21 cellular contexts compared by ENCODE assay signal in the genomic region with DNA sequence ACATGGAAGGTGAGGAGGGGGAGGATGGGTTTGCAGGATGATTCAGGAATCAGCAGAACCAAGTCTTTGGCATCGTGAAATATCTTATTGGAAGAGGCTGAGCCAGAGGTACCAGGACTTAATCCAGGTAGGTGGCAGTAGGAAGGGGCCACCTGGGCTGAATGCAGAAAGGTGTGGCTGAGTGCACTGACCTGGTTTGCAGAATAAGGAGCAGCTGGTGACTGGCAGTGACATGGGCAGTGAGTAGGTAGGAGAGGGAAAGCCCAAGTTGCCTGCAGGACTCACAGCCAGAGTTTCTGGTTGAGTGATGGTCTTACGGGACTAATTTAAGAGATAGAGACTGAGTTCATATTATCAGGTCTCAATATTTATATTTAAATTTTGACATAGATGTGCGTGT. TPM values are rescaled to one million over a fixed set of nuclear protein-coding genes. Genes with fewer than 3 reads are reported as not detected.
DNase-seq lines count a peak whose midpoint lies in the region; ATAC-seq, FAIRE-seq and TF ChIP-seq lines count a peak whose summit lies in the region.
"Had no signal": no experiment of that assay in that cellular context is flagged by ENCODE, and none has a peak within 500 bp of the region (broad histone marks: within the 10 kb centered on the region; RNA-seq: fewer than 3 reads in every experiment).

No MANE protein-coding gene starts in this region.

- H3K36me3 ChIP-seq in colonic mucosa (no peaks in the 10 kb centered on the region), small intestine (ENCODE audit: control insufficient read depth in 2 of 2, insufficient read depth in 2 of 2, low read length in 2 of 2) (no peaks in the 10 kb centered on the region)
- H3K36me3 ChIP-seq: BE2C had no signal

- no peak overlapping the region for H3K4me3 ChIP-seq in colonic mucosa
- H3K4me3 ChIP-seq in small intestine (ENCODE audit: low read depth in 1 of 2, low read length in 2 of 2), result no peak overlapping the region
- H3K4me3 ChIP-seq: A549, GM12878 had no signal

- no peaks in the 10 kb centered on the region for H3K27me3 ChIP-seq in colonic mucosa
- H3K27me3 ChIP-seq in small intestine (ENCODE audit: control insufficient read depth in 2 of 2, insufficient read depth in 2 of 2, low read length in 2 of 2), result peaks cover 0 to 2% of the 10 kb centered on the region in 2 donors
- H3K27me3 ChIP-seq: BE2C had no signal

- no peaks in the 10 kb centered on the region for H3K9me3 ChIP-seq in colonic mucosa
- H3K9me3 ChIP-seq in small intestine (ENCODE audit: control insufficient read depth, low read depth), result no peaks in the 10 kb centered on the region
- H3K9me3 ChIP-seq: A549, BE2C had no signal

- WGBS in small intestine, 3 donors, result 77 to 92% (median 80%) methylated on average over 3 of the region's 3 CpGs

- no peak for FAIRE-seq in small intestine (lab: Jason Lieb, UNC)
- FAIRE-seq: A549, GM12878, GM18507, H1 had no signal

- H3K9ac ChIP-seq in colonic mucosa (ENCODE audit: low read depth in 2 of 2, low read length in 2 of 2), result no peak overlapping the region

- intact Hi-C loops in colonic mucosa (cut with DNase I), result no loop called here

- H3K4me1 ChIP-seq in colonic mucosa (no peaks in the 10 kb centered on the region), small intestine (ENCODE audit: control insufficient read depth in 2 of 2, insufficient read depth in 1 of 2, low read depth in 1 of 2, low read length in 1 of 2) (no peaks in the 10 kb centered on the region)
- H3K4me1 ChIP-seq: A549, BE2C had no signal

- no peak for TF ChIP-seq CTCF in colonic mucosa (IDR thresholded peaks at IDR 0.05)

- H3K27ac ChIP-seq in colonic mucosa (peak overlapping the region; percentile 24), small intestine (ENCODE audit: low read depth in 1 of 2, low read length in 1 of 2) (no peak overlapping the region)
- H3K27ac ChIP-seq: A549, C4-2B had no signal

- DNase-seq in G401 (ENCODE audit: low spot score), result peak; percentile 76
- peak; percentile 51 for DNase-seq in NCI-H69 (lab: John Stamatoyannopoulos, UW)
- no peak for DNase-seq in colonic mucosa
- DNase-seq in small intestine, result peak; percentile 29
- no peak for DNase-seq in H4 (ENCODE audit: low spot score)
- DNase-seq in GDM1 (lab: John Stamatoyannopoulos, UW), result no peak
- DNase-seq: BE2C; CD4-positive, alpha-beta memory T cell; HCEC 1CT; HFFc6; KG1 had no signal

- in situ Hi-C loops in G401 (cut with HindIII; ENCODE audit: low sequenced_read_pairs), result no loop called here

- ATAC-seq in GM21528 (IDR thresholded peaks at IDR 0.05; ENCODE audit: low FRiP score, unreplicated experiment), result no peak
- ATAC-seq in GM19397 (IDR thresholded peaks at IDR 0.05; ENCODE audit: unreplicated experiment), result no peak
- ATAC-seq: A549, GM12878 had no signal

RNA-seq across cellular contexts. Expression of gene PBOV1, which starts 1.1 kb away (rescaled TPM):
- not detected in 2 replicates for total RNA-seq in G401 (2014; rRNA removed; shearing (Covaris generic))
- total RNA-seq in colonic mucosa, result not detected
- polyA plus RNA-seq in small intestine, result not detected
- total RNA-seq in H4 (2014; rRNA removed; shearing (Covaris generic)), result not detected in 2 replicates
- total RNA-seq: CD4-positive, alpha-beta memory T cell; GM12878; H1; HFFc6; HT-29 had no signal
- polyA plus RNA-seq: A549; AG04450; CD4-positive, alpha-beta memory T cell; GM12878; H1; IgD-negative memory B cell had no signal

RNA-seq across cellular contexts. Expression of gene ARFGEF3, which starts 57.7 kb away (rescaled TPM):
- total RNA-seq in G401 (2014; rRNA removed; shearing (Covaris generic)), result not detected in 2 replicates
- total RNA-seq in colonic mucosa, result 10 to 100 TPM; 22.2 to 23.8 TPM
- 1 to 10 TPM in 1 of 3 donors, under 1 TPM in 2; 0.27 to 5.4 (median 0.45) TPM for polyA plus RNA-seq in small intestine
- total RNA-seq in H4 (2014; rRNA removed; shearing (Covaris generic)), result 0.10 and 0.23 TPM in 2 replicates
- polyA plus RNA-seq: CD4-positive, alpha-beta memory T cell; IgD-negative memory B cell had no signal

Comparison
In these comparisons a context has a peak if more than half of its experiments do, and no peak if none do; other contexts are left out.
1. DNase-seq: peak in G401 (single experiment), NCI-H69 (single experiment) and small intestine (single experiment); none in colonic mucosa (single experiment), H4 (single experiment) and GDM1 (single experiment).
2. RNA of gene ARFGEF3, which starts 57.7 kb away (total RNA-seq): 22.2 to 23.8 TPM in colonic mucosa; 0.10 to 0.23 TPM in H4 and not detected in G401; every median in the first group is over 10 times any median in the second.